Comparison of ENCODE assay signal across 19 cellular contexts in genomic region chr5:120682851-120683250, GRCh38.
DNase-seq lines count a peak whose midpoint lies in the region; ATAC-seq and TF ChIP-seq lines count a peak whose summit lies in the region.
"Had no signal": no experiment of that assay in that cellular context is flagged by ENCODE, and none has a peak within 500 bp of the region (broad histone marks: within the 10 kb centered on the region; RNA-seq: fewer than 3 reads in every experiment).

No MANE protein-coding gene starts in this region.

- ATAC-seq in GM18858 (IDR thresholded peaks at IDR 0.05; ENCODE audit: unreplicated experiment): no peak
- ATAC-seq: activated CD4-positive, alpha-beta T cell treated with anti-CD3 and anti-CD28 coated beads for 36 hours; activated T-helper 17 cell treated with anti-CD3 and anti-CD28 coated beads, Interleukin-2, amount 50 U/mL, for 72 hours; heart right ventricle had no signal

- H3K4me3 Mint-ChIP-seq in osteocyte (ENCODE audit: unreplicated experiment): peak overlapping the region; percentile 31
- H3K4me3 Mint-ChIP-seq in activated T-helper 2 cell treated with anti-CD3 and anti-CD28 coated beads, Interferon-gamma antibody, Interleukin-2, Interleukin-4, amounts not matched to agents 10 μg/mL and 5 μg/mL and 100 μg/mL, durations not matched to agents 14 hours and 24 hours and 36 hours (ENCODE audit: low read depth): no peak overlapping the region
- H3K4me3 Mint-ChIP-seq: activated CD4-positive, alpha-beta T cell treated with anti-CD3 and anti-CD28 coated beads for 36 hours; activated T-helper 17 cell treated with anti-CD3 and anti-CD28 coated beads, Interleukin-2, amount 50 U/mL, for 72 hours; naive B cell had no signal

- peak; percentile 14 for DNase-seq in Daoy (ENCODE audit: low read depth)
- peak; percentile 21 for DNase-seq in NCI-H69 (lab: John Stamatoyannopoulos, UW)
- peak; percentile 32 for DNase-seq in dedifferentiated amniotic fluid mesenchymal stem cell (ENCODE audit: extremely low spot score)
- no peak for DNase-seq in osteocyte (ENCODE audit: extremely low spot score, unreplicated experiment)
- no peak for DNase-seq in GF-D8 (lab: John Stamatoyannopoulos, UW)
- no peak for DNase-seq in activated T-helper 2 cell treated with anti-CD3 and anti-CD28 coated beads, Interferon-gamma antibody, Interleukin-2, Interleukin-4, amounts not matched to agents 10 μg/mL and 5 μg/mL and 100 μg/mL, durations not matched to agents 14 hours and 24 hours and 36 hours (ENCODE audit: low spot score)
- no peak for DNase-seq in mesenteric fat pad (ENCODE audit: low spot score)
- DNase-seq: activated CD4-positive, alpha-beta T cell treated with anti-CD3 and anti-CD28 coated beads for 36 hours; GDM1; heart right ventricle; KG1; naive B cell; NCI-H1092 treated with DMSO at 0.1 percent for 48 hours; NCI-H2029 treated with DMSO at 0.1 percent for 48 hours; NCI-H510A; stimulated activated naive CD4-positive, alpha-beta T cell treated with Interleukin-2 at 50 U/mL for 16 hours; transverse colon had no signal

- no peaks in the 10 kb centered on the region for H3K9me3 Mint-ChIP-seq in osteocyte (ENCODE audit: unreplicated experiment)
- no peaks in the 10 kb centered on the region for H3K9me3 Mint-ChIP-seq in activated T-helper 2 cell treated with anti-CD3 and anti-CD28 coated beads, Interferon-gamma antibody, Interleukin-2, Interleukin-4, amounts not matched to agents 10 μg/mL and 5 μg/mL and 100 μg/mL, durations not matched to agents 14 hours and 24 hours and 36 hours

- H3K27ac Mint-ChIP-seq in osteocyte (ENCODE audit: unreplicated experiment): peak overlapping the region; percentile 83
- no peak overlapping the region for H3K27ac Mint-ChIP-seq in activated T-helper 2 cell treated with anti-CD3 and anti-CD28 coated beads, Interferon-gamma antibody, Interleukin-2, Interleukin-4, amounts not matched to agents 10 μg/mL and 5 μg/mL and 100 μg/mL, durations not matched to agents 14 hours and 24 hours and 36 hours
- H3K27ac Mint-ChIP-seq: activated CD4-positive, alpha-beta T cell treated with anti-CD3 and anti-CD28 coated beads for 36 hours; activated T-helper 17 cell treated with anti-CD3 and anti-CD28 coated beads, Interleukin-2, amount 50 U/mL, for 72 hours; naive B cell had no signal

- no peak for TF ChIP-seq CTCF in osteocyte (IDR thresholded peaks at IDR 0.05)

- H3K36me3 Mint-ChIP-seq in osteocyte (ENCODE audit: unreplicated experiment): no peaks in the 10 kb centered on the region
- no peaks in the 10 kb centered on the region for H3K36me3 Mint-ChIP-seq in activated T-helper 2 cell treated with anti-CD3 and anti-CD28 coated beads, Interferon-gamma antibody, Interleukin-2, Interleukin-4, amounts not matched to agents 10 μg/mL and 5 μg/mL and 100 μg/mL, durations not matched to agents 14 hours and 24 hours and 36 hours (ENCODE audit: low read depth)
- H3K36me3 Mint-ChIP-seq: naive B cell had no signal

- H3K4me1 Mint-ChIP-seq in osteocyte (ENCODE audit: unreplicated experiment): peaks cover 45% of the 10 kb centered on the region
- no peaks in the 10 kb centered on the region for H3K4me1 Mint-ChIP-seq in activated T-helper 2 cell treated with anti-CD3 and anti-CD28 coated beads, Interferon-gamma antibody, Interleukin-2, Interleukin-4, amounts not matched to agents 10 μg/mL and 5 μg/mL and 100 μg/mL, durations not matched to agents 14 hours and 24 hours and 36 hours (ENCODE audit: low read depth)
- H3K4me1 Mint-ChIP-seq: activated CD4-positive, alpha-beta T cell treated with anti-CD3 and anti-CD28 coated beads for 36 hours; activated T-helper 17 cell treated with anti-CD3 and anti-CD28 coated beads, Interleukin-2, amount 50 U/mL, for 72 hours; naive B cell had no signal

- no peaks in the 10 kb centered on the region for H3K27me3 Mint-ChIP-seq in osteocyte (ENCODE audit: unreplicated experiment)
- no peaks in the 10 kb centered on the region for H3K27me3 Mint-ChIP-seq in activated T-helper 2 cell treated with anti-CD3 and anti-CD28 coated beads, Interferon-gamma antibody, Interleukin-2, Interleukin-4, amounts not matched to agents 10 μg/mL and 5 μg/mL and 100 μg/mL, durations not matched to agents 14 hours and 24 hours and 36 hours (ENCODE audit: low read depth)
- H3K27me3 Mint-ChIP-seq: activated CD4-positive, alpha-beta T cell treated with anti-CD3 and anti-CD28 coated beads for 36 hours; activated T-helper 17 cell treated with anti-CD3 and anti-CD28 coated beads, Interleukin-2, amount 50 U/mL, for 72 hours had no signal

- intact Hi-C loops in activated T-helper 2 cell treated with anti-CD3 and anti-CD28 coated beads, Interferon-gamma antibody, Interleukin-2, Interleukin-4, amounts not matched to agents 10 μg/mL and 5 μg/mL and 100 μg/mL, durations not matched to agents 14 hours and 24 hours and 36 hours (cut with micrococcal nuclease): no loop called here

Comparison
In these comparisons a context has a peak if more than half of its experiments do, and no peak if none do; other contexts are left out.
1. DNase-seq: peak in Daoy (single experiment), NCI-H69 (single experiment) and dedifferentiated amniotic fluid mesenchymal stem cell (single experiment); none in osteocyte (single experiment), GF-D8 (single experiment), activated T-helper 2 cell treated with anti-CD3 and anti-CD28 coated beads, Interferon-gamma antibody, Interleukin-2, Interleukin-4, amounts not matched to agents 10 μg/mL and 5 μg/mL and 100 μg/mL, durations not matched to agents 14 hours and 24 hours and 36 hours (single experiment) and mesenteric fat pad (single experiment).